ENCODE assay signal across 11 cellular contexts in the genomic region with DNA sequence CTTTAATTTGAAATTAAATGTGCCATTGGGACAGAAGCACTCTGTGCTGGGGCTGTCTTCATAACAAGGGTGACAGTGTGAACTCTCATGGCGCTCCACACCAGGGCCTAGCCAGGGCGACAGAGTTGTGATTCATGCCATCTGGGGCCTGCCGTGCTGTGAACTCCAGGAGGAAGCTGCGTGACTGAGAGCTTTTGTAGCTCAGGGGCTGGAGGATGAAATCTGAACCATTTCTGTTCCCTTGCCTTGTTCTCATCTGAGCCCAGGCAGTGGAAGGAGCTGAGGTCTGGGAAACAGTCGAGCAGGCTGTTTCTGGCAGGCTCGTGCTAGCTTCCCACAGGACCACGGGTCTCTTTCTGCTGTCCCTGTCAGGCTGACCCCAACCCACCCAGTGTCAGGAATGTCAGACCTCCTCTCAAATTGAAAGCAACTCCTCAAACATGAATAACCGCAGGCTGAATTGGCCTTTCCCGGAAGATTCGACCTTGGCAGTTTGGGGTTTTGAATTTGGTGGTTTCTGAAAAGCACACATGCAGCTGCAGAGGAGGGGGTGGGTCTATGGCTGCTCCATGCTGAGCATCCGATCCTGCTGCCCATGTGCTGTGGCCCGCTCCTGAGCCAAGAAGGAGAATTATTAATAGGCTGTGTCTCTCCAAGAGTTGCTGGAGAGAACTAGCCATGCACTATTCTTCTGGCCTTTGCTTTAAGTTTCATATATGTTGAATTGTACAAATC.
DNase-seq lines count a peak whose midpoint lies in the region; ATAC-seq and TF ChIP-seq lines count a peak whose summit lies in the region.
"Had no signal": no experiment of that assay in that cellular context is flagged by ENCODE, and none has a peak within 500 bp of the region (broad histone marks: within the 10 kb centered on the region; RNA-seq: fewer than 3 reads in every experiment).

No MANE protein-coding gene starts in this region.

- no peak overlapping the region for H3K4me3 Mint-ChIP-seq in activated naive CD4-positive, alpha-beta T cell treated with anti-CD3 and anti-CD28 coated beads, Interleukin-2, amount 10 ng/mL, durations not matched to agents 7 days and 5 days
- H3K4me3 Mint-ChIP-seq in activated CD8-positive, alpha-beta memory T cell treated with anti-CD3 and anti-CD28 coated beads, Interleukin-2, amount 10 ng/mL, durations not matched to agents 7 days and 5 days = no peak overlapping the region
- H3K4me3 Mint-ChIP-seq: activated naive CD8-positive, alpha-beta T cell; CD4-positive, CD25-positive, alpha-beta regulatory T cell had no signal

- H3K4me3 ChIP-seq in coronary artery (peak overlapping the region; percentile 32), urinary bladder (ENCODE audit: low read depth, low read length) (no peak overlapping the region), PC-9 (no peak overlapping the region)
- H3K4me3 ChIP-seq: pancreas had no signal

- peaks cover 28% of the 10 kb centered on the region for H3K4me1 Mint-ChIP-seq in activated naive CD4-positive, alpha-beta T cell treated with anti-CD3 and anti-CD28 coated beads, Interleukin-2, amount 10 ng/mL, durations not matched to agents 7 days and 5 days
- peaks cover 15% of the 10 kb centered on the region for H3K4me1 Mint-ChIP-seq in activated CD8-positive, alpha-beta memory T cell treated with anti-CD3 and anti-CD28 coated beads, Interleukin-2, amount 10 ng/mL, durations not matched to agents 7 days and 5 days

- H3K27me3 ChIP-seq in PC-9 (ENCODE audit: insufficient read depth, low read depth) = no peaks in the 10 kb centered on the region
- H3K27me3 ChIP-seq: pancreas had no signal

- WGBS in urinary bladder = 56% methylated on average over 12 of the region's 12 CpGs

- H3K27me3 Mint-ChIP-seq in activated naive CD4-positive, alpha-beta T cell treated with anti-CD3 and anti-CD28 coated beads, Interleukin-2, amount 10 ng/mL, durations not matched to agents 7 days and 5 days = no peaks in the 10 kb centered on the region
- peaks cover 4% of the 10 kb centered on the region for H3K27me3 Mint-ChIP-seq in activated CD8-positive, alpha-beta memory T cell treated with anti-CD3 and anti-CD28 coated beads, Interleukin-2, amount 10 ng/mL, durations not matched to agents 7 days and 5 days

- H3K27ac Mint-ChIP-seq in activated naive CD4-positive, alpha-beta T cell treated with anti-CD3 and anti-CD28 coated beads, Interleukin-2, amount 10 ng/mL, durations not matched to agents 7 days and 5 days = peak overlapping the region; percentile 29
- H3K27ac Mint-ChIP-seq in activated CD8-positive, alpha-beta memory T cell treated with anti-CD3 and anti-CD28 coated beads, Interleukin-2, amount 10 ng/mL, durations not matched to agents 7 days and 5 days = no peak overlapping the region
- H3K27ac Mint-ChIP-seq: activated naive CD8-positive, alpha-beta T cell; CD4-positive, CD25-positive, alpha-beta regulatory T cell had no signal

- H2AFZ ChIP-seq in PC-9 = no peak overlapping the region

- POLR2A ChIA-PET in PC-9 (lab: Charles Lee; ENCODE audit: unreplicated experiment) = no interaction called here

- H3K9me3 Mint-ChIP-seq in activated naive CD4-positive, alpha-beta T cell treated with anti-CD3 and anti-CD28 coated beads, Interleukin-2, amount 10 ng/mL, durations not matched to agents 7 days and 5 days = no peaks in the 10 kb centered on the region
- H3K9me3 Mint-ChIP-seq in activated CD8-positive, alpha-beta memory T cell treated with anti-CD3 and anti-CD28 coated beads, Interleukin-2, amount 10 ng/mL, durations not matched to agents 7 days and 5 days (ENCODE audit: low read depth) = no peaks in the 10 kb centered on the region

- no peaks in the 10 kb centered on the region for H3K4me1 ChIP-seq in urinary bladder (ENCODE audit: insufficient read depth)
- no peaks in the 10 kb centered on the region for H3K4me1 ChIP-seq in PC-9 (replicated peaks; ENCODE audit: insufficient read depth)

- H3K36me3 ChIP-seq in urinary bladder (ENCODE audit: insufficient read depth) (no peaks in the 10 kb centered on the region), PC-9 (ENCODE audit: low read depth) (no peaks in the 10 kb centered on the region)
- H3K36me3 ChIP-seq: pancreas had no signal

- H4K20me1 ChIP-seq in PC-9 (ENCODE audit: insufficient read depth) = no peaks in the 10 kb centered on the region

- H3K79me2 ChIP-seq in PC-9 (ENCODE audit: low read depth) = no peaks in the 10 kb centered on the region

- H3F3A ChIP-seq in PC-9 (ENCODE audit: insufficient read depth, low read depth) = no peaks in the 10 kb centered on the region

- intact Hi-C loops in PC-9 (cut with micrococcal nuclease; ENCODE audit: unreplicated experiment) = no loop called here

- no peak for DNase-seq in activated naive CD4-positive, alpha-beta T cell treated with anti-CD3 and anti-CD28 coated beads, Interleukin-2, amount 10 ng/mL, durations not matched to agents 7 days and 5 days
- DNase-seq in activated naive CD4-positive, alpha-beta T cell treated with anti-CD3 and anti-CD28 coated beads, Interleukin-2, amount 50 U/mL, for 16 hours = no peak
- DNase-seq in coronary artery (ENCODE audit: low spot score) (no peak), medulla oblongata (ENCODE audit: extremely low spot score) (peak; percentile 80), PC-9 (no peak), GM19238 (ENCODE audit: insufficient read length, low spot score) (no peak)
- no peak for DNase-seq in activated CD8-positive, alpha-beta memory T cell treated with anti-CD3 and anti-CD28 coated beads, Interleukin-2, amount 10 ng/mL, durations not matched to agents 7 days and 5 days
- DNase-seq: CD4-positive, CD25-positive, alpha-beta regulatory T cell; pancreas had no signal

- ATAC-seq in activated CD8-positive, alpha-beta memory T cell treated with anti-CD3 and anti-CD28 coated beads, Interleukin-2, amount 10 ng/mL, durations not matched to agents 7 days and 5 days = no peak

- H3K4me2 ChIP-seq in PC-9 = no peak overlapping the region

- H3K36me3 Mint-ChIP-seq in activated naive CD4-positive, alpha-beta T cell treated with anti-CD3 and anti-CD28 coated beads, Interleukin-2, amount 10 ng/mL, durations not matched to agents 7 days and 5 days = no peaks in the 10 kb centered on the region
- no peaks in the 10 kb centered on the region for H3K36me3 Mint-ChIP-seq in activated CD8-positive, alpha-beta memory T cell treated with anti-CD3 and anti-CD28 coated beads, Interleukin-2, amount 10 ng/mL, durations not matched to agents 7 days and 5 days
- H3K36me3 Mint-ChIP-seq: CD4-positive, CD25-positive, alpha-beta regulatory T cell had no signal

- no peaks in the 10 kb centered on the region for H3K9me2 ChIP-seq in PC-9 (ENCODE audit: insufficient read depth)

- H3K27ac ChIP-seq in coronary artery (peak overlapping the region; percentile 53 to 94), urinary bladder (ENCODE audit: low read depth) (peak overlapping the region; percentile 46), PC-9 (no peak overlapping the region)
- H3K27ac ChIP-seq: pancreas had no signal

- CTCF ChIA-PET in activated naive CD4-positive, alpha-beta T cell treated with anti-CD3 and anti-CD28 coated beads, Interleukin-2, amount 10 ng/mL, durations not matched to agents 7 days and 5 days (lab: Charles Lee) = interaction anchor here (0.7 to 2.1 kb wide), 2 partner anchors 31 to 36 kb away, joined by 3 to 4 read pairs; no protein-coding TSS in a partner anchor
- CTCF ChIA-PET in PC-9 (lab: Charles Lee) = interaction anchor here (0.7 kb wide), 1 partner anchor 673 kb away, joined by 8 read pairs; no protein-coding TSS in a partner anchor
- CTCF ChIA-PET in activated CD8-positive, alpha-beta memory T cell treated with anti-CD3 and anti-CD28 coated beads, Interleukin-2, amount 10 ng/mL, durations not matched to agents 7 days and 5 days (lab: Charles Lee) = no interaction called here

- BruUV-seq in PC-9 (replicated peaks; lab: Mats Ljungman, UMichigan) = no TSS peak

- TF ChIP-seq CTCF in coronary artery (IDR thresholded peaks at IDR 0.05) = no peak
- no peak for TF ChIP-seq CTCF in PC-9 (conservative IDR thresholded peaks at IDR 0.05)

- H3K9me3 ChIP-seq in PC-9 (ENCODE audit: insufficient read depth, low read depth) = no peaks in the 10 kb centered on the region
- H3K9me3 ChIP-seq: pancreas had no signal
